Comparison of ENCODE assay signal across 9 cellular contexts in the genomic region with DNA sequence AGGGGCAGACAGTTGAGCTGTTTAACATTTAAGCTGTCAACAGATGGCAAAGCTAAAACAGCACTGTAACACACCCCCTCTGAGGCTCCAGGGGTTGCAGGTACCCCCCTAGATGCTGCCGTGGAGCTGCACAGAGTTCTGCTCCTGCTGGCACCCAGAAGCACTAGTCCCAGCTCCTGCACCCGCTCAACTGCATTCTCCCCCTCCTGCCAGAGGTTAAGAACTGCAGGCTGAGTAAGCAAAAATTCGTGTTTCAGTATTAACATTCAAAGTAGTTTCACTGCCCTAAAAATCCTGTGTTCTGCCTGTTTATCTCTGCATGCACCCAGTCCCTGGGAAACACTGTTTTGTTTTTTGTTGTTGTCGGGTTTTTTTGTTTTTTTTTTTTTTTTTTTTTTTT.
DNase-seq lines count a peak whose midpoint lies in the region; ATAC-seq and TF ChIP-seq lines count a peak whose summit lies in the region.
"Had no signal": no experiment of that assay in that cellular context is flagged by ENCODE, and none has a peak within 500 bp of the region (broad histone marks: within the 10 kb centered on the region; RNA-seq: fewer than 3 reads in every experiment).

No MANE protein-coding gene starts in this region.

- DNase-seq in GM10266 (ENCODE audit: extremely low spot score) (peak; percentile 14), SIG-M5 treated with dmso at 0.1 percent for 504 hours (lab: John Stamatoyannopoulos, UW; ENCODE audit: unreplicated experiment) (peak; percentile 72), kidney epithelial cell (ENCODE audit: low read depth) (no peak), cerebellum (ENCODE audit: low spot score) (no peak), NCI-H446 treated with DMSO at 0.1 percent for 48 hours (lab: John Stamatoyannopoulos, UW) (no peak)

- H3K4me3 ChIP-seq in kidney epithelial cell (ENCODE audit: low read depth, low read length) = no peak overlapping the region
- H3K4me3 ChIP-seq: SJCRH30 had no signal

- no peaks in the 10 kb centered on the region for H3K36me3 ChIP-seq in kidney epithelial cell (ENCODE audit: control insufficient read depth, insufficient read depth, low read length)
- H3K36me3 ChIP-seq: SJCRH30 had no signal

- no peaks in the 10 kb centered on the region for H3K27me3 ChIP-seq in kidney epithelial cell (ENCODE audit: control insufficient read depth, insufficient read depth, low read length)
- H3K27me3 ChIP-seq: SJCRH30 had no signal

- TF ChIP-seq CTCF in GM10266 (IDR thresholded peaks at IDR 0.05; ENCODE audit: control insufficient read depth, insufficient read depth, low read depth, missing control alignments) (peak; percentile 25), kidney epithelial cell (IDR thresholded peaks at IDR 0.05; ENCODE audit: insufficient read depth, low read length, poor library complexity, severe bottlenecking) (peak; percentile 35)

- ATAC-seq in GM19455 (IDR thresholded peaks at IDR 0.05; ENCODE audit: unreplicated experiment) (peak; percentile 80), HG03342 (IDR thresholded peaks at IDR 0.05; ENCODE audit: unreplicated experiment) (peak; percentile 96), HG03097 (IDR thresholded peaks at IDR 0.05; ENCODE audit: low FRiP score, unreplicated experiment) (no peak)

Comparison
In these comparisons a context has a peak if more than half of its experiments do, and no peak if none do; other contexts are left out.
1. DNase-seq: peak in GM10266 (single experiment) and SIG-M5 treated with dmso at 0.1 percent for 504 hours (single experiment); none in kidney epithelial cell (single experiment), cerebellum (single experiment) and NCI-H446 treated with DMSO at 0.1 percent for 48 hours (single experiment).